In the genomic region with DNA sequence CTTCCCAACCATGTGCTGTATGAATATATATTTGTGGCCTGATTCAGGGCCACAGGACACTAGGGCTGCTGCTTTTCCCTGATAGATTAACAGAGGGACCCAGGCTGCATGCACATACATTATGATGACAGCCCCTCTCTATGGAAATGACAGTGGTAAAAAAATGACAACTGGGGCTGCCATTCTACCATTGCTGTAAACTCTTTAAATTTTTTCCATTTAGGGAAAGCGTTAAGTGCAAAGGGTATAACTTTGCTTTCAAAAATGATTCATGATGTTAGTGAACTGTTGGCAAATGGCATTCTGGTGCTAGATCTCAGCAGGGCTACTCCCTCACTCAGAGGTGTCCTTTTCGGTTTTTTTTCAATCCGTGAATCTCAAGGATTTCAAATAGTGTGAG, we compare ENCODE assay signal across 13 cellular contexts. TPM values are rescaled to one million over a fixed set of nuclear protein-coding genes. Genes with fewer than 3 reads are reported as not detected.
A peak's percentile ranks its signal among the peaks of the same experiment; 100 is the strongest.
DNase-seq lines count a peak whose midpoint lies in the region; ATAC-seq and TF ChIP-seq lines count a peak whose summit lies in the region.
"Had no signal": no experiment of that assay in that cellular context is flagged by ENCODE, and none has a peak within 500 bp of the region (broad histone marks: within the 10 kb centered on the region; RNA-seq: fewer than 3 reads in every experiment).

No MANE protein-coding gene starts in this region.

- ATAC-seq in GM19035 (IDR thresholded peaks at IDR 0.05; ENCODE audit: unreplicated experiment): no peak

- H4K91ac ChIP-seq in trophoblast cell (ENCODE audit: low read depth, low read length): no peak overlapping the region

- no peak overlapping the region for H3K14ac ChIP-seq in trophoblast cell (ENCODE audit: low read length)

- H3K4ac ChIP-seq in trophoblast cell (ENCODE audit: low read depth, low read length): peak overlapping the region; percentile 19

- no peak overlapping the region for H2AK5ac ChIP-seq in trophoblast cell (ENCODE audit: low read length)

- no peak overlapping the region for H3K4me3 ChIP-seq in SJSA1
- no peak overlapping the region for H3K4me3 ChIP-seq in trophoblast cell (ENCODE audit: low read depth, low read length)

- peak overlapping the region; percentile 97 for H3K4me3 Mint-ChIP-seq in glutamatergic neuron (ENCODE audit: unreplicated experiment)
- H3K4me3 Mint-ChIP-seq: activated T-helper 1 cell treated with anti-CD3 and anti-CD28 coated beads, Interleukin-12 subunit alpha, Interleukin-12 subunit beta, Interleukin-2, Interleukin-4 antibody, amounts not matched to agents 30 ng/mL and 10 ng/mL and 1 ng/mL, durations not matched to agents 14 hours and 24 hours and 36 hours had no signal

- peak overlapping the region; percentile 31 for H3K4me2 ChIP-seq in trophoblast cell (ENCODE audit: low read length)
- H3K4me2 ChIP-seq: KMS-11 had no signal

- H2BK12ac ChIP-seq in trophoblast cell (ENCODE audit: low read length): no peak overlapping the region

- H3K9me3 ChIP-seq in SJSA1 (replicated peaks) (no peaks in the 10 kb centered on the region), trophoblast cell (ENCODE audit: insufficient read depth, low read depth, low read length) (peaks cover under 1% of the 10 kb centered on the region)
- H3K9me3 ChIP-seq: thoracic aorta had no signal

- no peak overlapping the region for H2BK120ac ChIP-seq in trophoblast cell (ENCODE audit: insufficient read depth, low read length, poor library complexity)

- peaks cover 18% of the 10 kb centered on the region for H3K27me3 Mint-ChIP-seq in glutamatergic neuron (ENCODE audit: unreplicated experiment)

- H3K23ac ChIP-seq in trophoblast cell (ENCODE audit: low read length): no peak overlapping the region

- H4K8ac ChIP-seq in trophoblast cell (ENCODE audit: low read depth, low read length): no peak overlapping the region

- H3K27ac ChIP-seq in SJSA1: 0 out of 2 replicates have a peak overlapping the region, but pooled peaks have one; percentile 9
- H3K27ac ChIP-seq in trophoblast cell (ENCODE audit: low read depth, low read length): no peak overlapping the region
- H3K27ac ChIP-seq: KMS-11 had no signal

- no peak overlapping the region for H2AFZ ChIP-seq in trophoblast cell (ENCODE audit: insufficient read depth, low read length, poor library complexity)

- no CpG with 5 or more reads among the region's 3 CpGs for WGBS in trophoblast cell (ENCODE audit: extremely low coverage, insufficient coverage, insufficient read length)

- no peak overlapping the region for H4K12ac ChIP-seq in trophoblast cell (ENCODE audit: low read depth, low read length)

- H3K4me1 ChIP-seq in SJSA1 (replicated peaks) (peaks cover 41% of the 10 kb centered on the region), trophoblast cell (ENCODE audit: control insufficient read depth in 1 of 2, insufficient read depth in 2 of 2, low read length in 2 of 2) (peaks cover 18 to 36% of the 10 kb centered on the region in 2 experiments)

- H2BK5ac ChIP-seq in trophoblast cell (ENCODE audit: low read depth, low read length, poor library complexity): no peak overlapping the region

- TF ChIP-seq CTCF in glutamatergic neuron (IDR thresholded peaks at IDR 0.05; ENCODE audit: partially characterized antibody, unreplicated experiment): no peak

- peaks cover 32% of the 10 kb centered on the region for H3K36me3 ChIP-seq in SJSA1
- peaks cover 3% of the 10 kb centered on the region in 2 experiments for H3K36me3 ChIP-seq in trophoblast cell (ENCODE audit: control insufficient read depth in 1 of 2, insufficient read depth in 2 of 2, low read length in 2 of 2)

- H3K36me3 Mint-ChIP-seq in glutamatergic neuron (ENCODE audit: unreplicated experiment): peaks cover 1% of the 10 kb centered on the region

- no peak overlapping the region for H3K18ac ChIP-seq in trophoblast cell (ENCODE audit: low read length)

- peaks cover 8% of the 10 kb centered on the region for H3K9me3 Mint-ChIP-seq in glutamatergic neuron (ENCODE audit: unreplicated experiment)
- H3K9me3 Mint-ChIP-seq: activated T-helper 1 cell treated with anti-CD3 and anti-CD28 coated beads, Interleukin-12 subunit alpha, Interleukin-12 subunit beta, Interleukin-2, Interleukin-4 antibody, amounts not matched to agents 30 ng/mL and 10 ng/mL and 1 ng/mL, durations not matched to agents 14 hours and 24 hours and 36 hours had no signal

- peaks cover 37% of the 10 kb centered on the region for H3K79me2 ChIP-seq in trophoblast cell (ENCODE audit: control insufficient read depth, insufficient read depth, low read length, poor library complexity)

- DNase-seq in EL: peak; percentile 30
- DNase-seq in SJSA1 (ENCODE audit: low read depth in 1 of 2, low spot score in 2 of 2): peak in 1 of 2 experiments; percentile 15
- no peak for DNase-seq in glutamatergic neuron
- DNase-seq in trophoblast cell: no peak
- no peak for DNase-seq in activated CD4-positive, alpha-beta T cell treated with anti-CD3 and anti-CD28 coated beads for 1 hour
- no peak for DNase-seq in AML-193 (lab: John Stamatoyannopoulos, UW)
- no peak for DNase-seq in NCI-H2171 treated with DMSO at 0.1 percent for 48 hours (lab: John Stamatoyannopoulos, UW)
- DNase-seq: effector CD4-positive, alpha-beta T cell; NCI-H510A had no signal

- H3K4me1 Mint-ChIP-seq in glutamatergic neuron (ENCODE audit: low read depth, unreplicated experiment): peaks cover 55% of the 10 kb centered on the region

- peaks cover 25% of the 10 kb centered on the region for H3K79me1 ChIP-seq in trophoblast cell (ENCODE audit: low read length)

- no peak overlapping the region for H3K27ac Mint-ChIP-seq in glutamatergic neuron (ENCODE audit: unreplicated experiment)
- H3K27ac Mint-ChIP-seq: activated T-helper 1 cell treated with anti-CD3 and anti-CD28 coated beads, Interleukin-12 subunit alpha, Interleukin-12 subunit beta, Interleukin-2, Interleukin-4 antibody, amounts not matched to agents 30 ng/mL and 10 ng/mL and 1 ng/mL, durations not matched to agents 14 hours and 24 hours and 36 hours had no signal

- H3K27me3 ChIP-seq in SJSA1 (replicated peaks) (no peaks in the 10 kb centered on the region), trophoblast cell (ENCODE audit: insufficient read depth, low read length) (no peaks in the 10 kb centered on the region)

- H3K9ac ChIP-seq in trophoblast cell (ENCODE audit: low read length): no peak overlapping the region
- H3K9ac ChIP-seq: KMS-11 had no signal

RNA-seq across cellular contexts. Expression of a gene that starts 4.2 kb away (rescaled TPM):
- total RNA-seq in SJSA1 (2014; rRNA removed; shearing (Covaris generic)): 63.2 and 75.4 TPM in 2 replicates
- 174 TPM for total RNA-seq in glutamatergic neuron (ENCODE audit: unreplicated experiment)
- 57.7 and 58.8 TPM in 2 replicates for polyA plus RNA-seq in trophoblast cell (2013)
